Comparison of ENCODE assay signal across 15 cellular contexts in the genomic region with DNA sequence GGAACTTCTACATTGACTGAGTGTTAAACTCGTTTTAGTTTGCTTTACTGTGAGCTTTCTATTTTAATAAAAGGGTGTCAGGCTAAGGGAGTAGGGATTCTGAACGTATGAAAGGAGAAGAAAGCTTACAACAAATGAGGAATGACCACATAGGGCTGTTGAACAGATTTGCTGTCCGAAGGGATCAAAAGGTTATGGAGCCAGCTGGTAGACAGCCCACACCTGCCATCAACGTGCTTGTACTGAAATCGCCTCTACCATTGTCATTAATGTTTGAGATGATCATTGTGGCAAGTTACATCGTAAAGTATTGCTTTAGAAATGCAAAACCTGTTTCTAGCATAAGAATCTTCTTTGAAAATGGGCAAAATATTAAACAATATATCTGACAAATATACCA.
DNase-seq lines count a peak whose midpoint lies in the region; ATAC-seq and TF ChIP-seq lines count a peak whose summit lies in the region.
"Had no signal": no experiment of that assay in that cellular context is flagged by ENCODE, and none has a peak within 500 bp of the region (broad histone marks: within the 10 kb centered on the region; RNA-seq: fewer than 3 reads in every experiment).

No MANE protein-coding gene starts in this region.

- CTCF ChIA-PET in Caco-2 (lab: Charles Lee) (no interaction called here), Calu3 (lab: Charles Lee) (interaction anchor here (0.6 kb wide), 1 partner anchor 23 kb away, joined by 3 read pairs; no protein-coding TSS in a partner anchor)

- H3K27ac Mint-ChIP-seq in Caco-2 (ENCODE audit: unreplicated experiment) (peak overlapping the region; percentile 28), Calu3 (ENCODE audit: unreplicated experiment) (no peak overlapping the region)
- H3K27ac Mint-ChIP-seq in stimulated activated effector memory CD8-positive, alpha-beta T cell treated with anti-CD3 and anti-CD28 coated beads, Interleukin-12 subunit alpha, Interleukin-12 subunit beta, amount 100 ng/mL, for 72 hours: no peak overlapping the region
- H3K27ac Mint-ChIP-seq: CD4-positive, alpha-beta T cell; GM23338 had no signal

- H3K27ac ChIP-seq in WERI-Rb-1: no peak overlapping the region
- H3K27ac ChIP-seq in right cardiac atrium (ENCODE audit: low read length): no peak overlapping the region
- H3K27ac ChIP-seq: 22Rv1, A549, C4-2B had no signal

- ATAC-seq in mucosa of descending colon: no peak
- no peak for ATAC-seq in right cardiac atrium
- no peak for ATAC-seq in stimulated activated effector memory CD8-positive, alpha-beta T cell treated with anti-CD3 and anti-CD28 coated beads, Interleukin-12 subunit alpha, Interleukin-12 subunit beta, amount 100 ng/mL, for 72 hours
- ATAC-seq: A549, GM23338 had no signal

- POLR2A ChIA-PET in Caco-2 (lab: Charles Lee): no interaction called here

- H3K9me3 ChIP-seq in Caco-2 (no peaks in the 10 kb centered on the region), WERI-Rb-1 (ENCODE audit: severe bottlenecking) (no peaks in the 10 kb centered on the region), mucosa of descending colon (no peaks in the 10 kb centered on the region), right cardiac atrium (ENCODE audit: control insufficient read depth, low read length) (no peaks in the 10 kb centered on the region)
- H3K9me3 ChIP-seq: A549 had no signal

- H3K4me1 Mint-ChIP-seq in Caco-2 (ENCODE audit: low read depth, unreplicated experiment) (no peaks in the 10 kb centered on the region), Calu3 (ENCODE audit: low read depth, unreplicated experiment) (no peaks in the 10 kb centered on the region)
- H3K4me1 Mint-ChIP-seq in stimulated activated effector memory CD8-positive, alpha-beta T cell treated with anti-CD3 and anti-CD28 coated beads, Interleukin-12 subunit alpha, Interleukin-12 subunit beta, amount 100 ng/mL, for 72 hours: no peaks in the 10 kb centered on the region

- 86% methylated on average over 6 of the region's 6 CpGs for WGBS in right cardiac atrium

- no peaks in the 10 kb centered on the region for H3K27me3 Mint-ChIP-seq in Caco-2 (ENCODE audit: insufficient read depth, unreplicated experiment)
- no peaks in the 10 kb centered on the region for H3K27me3 Mint-ChIP-seq in Calu3 (ENCODE audit: unreplicated experiment)
- H3K27me3 Mint-ChIP-seq: CD4-positive, alpha-beta T cell had no signal

- no peak for DNase-seq in Caco-2
- DNase-seq in NCI-H69 (lab: John Stamatoyannopoulos, UW): peak; percentile 57
- DNase-seq in WERI-Rb-1: peak; percentile 23
- peak; percentile 22 for DNase-seq in myocyte (ENCODE audit: low read depth)
- no peak for DNase-seq in mucosa of descending colon
- no peak for DNase-seq in Calu3
- DNase-seq in right cardiac atrium: no peak
- DNase-seq in stimulated activated effector memory CD8-positive, alpha-beta T cell treated with anti-CD3 and anti-CD28 coated beads, Interleukin-12 subunit alpha, Interleukin-12 subunit beta, amount 100 ng/mL, for 72 hours (ENCODE audit: low spot score in 2 of 2): no peak
- DNase-seq: AML-193; CD4-positive, alpha-beta T cell; HCEC 1CT had no signal

- no peaks in the 10 kb centered on the region for H3K27me3 ChIP-seq in Caco-2 (replicated peaks; ENCODE audit: control insufficient read depth, insufficient read depth, low read length)
- no peaks in the 10 kb centered on the region for H3K27me3 ChIP-seq in WERI-Rb-1 (ENCODE audit: insufficient read depth, low read depth, severe bottlenecking)
- no peaks in the 10 kb centered on the region for H3K27me3 ChIP-seq in right cardiac atrium (ENCODE audit: control insufficient read depth, insufficient read depth)

- H3K36me3 Mint-ChIP-seq in Caco-2 (ENCODE audit: insufficient read depth, unreplicated experiment) (no peaks in the 10 kb centered on the region), Calu3 (ENCODE audit: insufficient read depth, unreplicated experiment) (no peaks in the 10 kb centered on the region)
- peaks cover 34% of the 10 kb centered on the region for H3K36me3 Mint-ChIP-seq in stimulated activated effector memory CD8-positive, alpha-beta T cell treated with anti-CD3 and anti-CD28 coated beads, Interleukin-12 subunit alpha, Interleukin-12 subunit beta, amount 100 ng/mL, for 72 hours

- H3K36me3 ChIP-seq in Caco-2 (ENCODE audit: control insufficient read depth, insufficient read depth, low read length) (no peaks in the 10 kb centered on the region), WERI-Rb-1 (peaks cover 6% of the 10 kb centered on the region), mucosa of descending colon (ENCODE audit: low read depth) (no peaks in the 10 kb centered on the region)

- BruUV-seq in Caco-2 (replicated peaks; lab: Mats Ljungman, UMichigan) (no TSS peak), Calu3 (replicated peaks; lab: Mats Ljungman, UMichigan) (no TSS peak)

- no peak overlapping the region for H3K4me3 ChIP-seq in Caco-2 (ENCODE audit: low read depth, low read length)
- H3K4me3 ChIP-seq in WERI-Rb-1 (ENCODE audit: low read depth, low read length): no peak overlapping the region
- no peak overlapping the region for H3K4me3 ChIP-seq in mucosa of descending colon
- no peak overlapping the region for H3K4me3 ChIP-seq in right cardiac atrium (ENCODE audit: low read length)
- H3K4me3 ChIP-seq: A549, GM23338 had no signal

- no peak overlapping the region for H3K4me3 Mint-ChIP-seq in Caco-2 (ENCODE audit: unreplicated experiment)
- H3K4me3 Mint-ChIP-seq in Calu3 (ENCODE audit: low read depth, unreplicated experiment): no peak overlapping the region
- no peak overlapping the region for H3K4me3 Mint-ChIP-seq in stimulated activated effector memory CD8-positive, alpha-beta T cell treated with anti-CD3 and anti-CD28 coated beads, Interleukin-12 subunit alpha, Interleukin-12 subunit beta, amount 100 ng/mL, for 72 hours
- H3K4me3 Mint-ChIP-seq: CD4-positive, alpha-beta T cell; GM23338 had no signal

- intact Hi-C loops in Caco-2 (cut with micrococcal nuclease; ENCODE audit: unreplicated experiment): no loop called here
- intact Hi-C loops in mucosa of descending colon (cut with DNase I, micrococcal nuclease): no loop called here
- intact Hi-C loops in Calu3 (cut with micrococcal nuclease; ENCODE audit: unreplicated experiment): no loop called here
- intact Hi-C loops in right cardiac atrium (cut with DNase I): no loop called here

- no peaks in the 10 kb centered on the region for H3K4me1 ChIP-seq in Caco-2
- no peaks in the 10 kb centered on the region for H3K4me1 ChIP-seq in mucosa of descending colon (ENCODE audit: low read depth)
- H3K4me1 ChIP-seq in right cardiac atrium (ENCODE audit: control insufficient read depth, insufficient read depth, low read length): no peaks in the 10 kb centered on the region
- H3K4me1 ChIP-seq: A549 had no signal

- TF ChIP-seq CTCF in Caco-2 (IDR thresholded peaks at IDR 0.05; ENCODE audit: insufficient read depth in 1 of 2, low read depth in 1 of 2, low read length in 1 of 2, severe bottlenecking in 1 of 2, unreplicated experiment in 1 of 2) (no peak), WERI-Rb-1 (IDR thresholded peaks at IDR 0.05; ENCODE audit: low read depth, low read length) (no peak), mucosa of descending colon (IDR thresholded peaks at IDR 0.05) (no peak), Calu3 (IDR thresholded peaks at IDR 0.05; ENCODE audit: unreplicated experiment) (no peak)

- H3K9me3 Mint-ChIP-seq in Caco-2 (ENCODE audit: unreplicated experiment) (no peaks in the 10 kb centered on the region), Calu3 (ENCODE audit: low read depth, unreplicated experiment) (no peaks in the 10 kb centered on the region)
- no peaks in the 10 kb centered on the region for H3K9me3 Mint-ChIP-seq in stimulated activated effector memory CD8-positive, alpha-beta T cell treated with anti-CD3 and anti-CD28 coated beads, Interleukin-12 subunit alpha, Interleukin-12 subunit beta, amount 100 ng/mL, for 72 hours
- H3K9me3 Mint-ChIP-seq: CD4-positive, alpha-beta T cell; GM23338 had no signal

Comparison
In these comparisons a context has a peak if more than half of its experiments do, and no peak if none do; other contexts are left out.
1. DNase-seq: peak in NCI-H69 (single experiment), WERI-Rb-1 (single experiment) and myocyte (single experiment); none in Caco-2 (0 of 2), mucosa of descending colon (0 of 3), Calu3 (single experiment), right cardiac atrium (0 of 3) and stimulated activated effector memory CD8-positive, alpha-beta T cell treated with anti-CD3 and anti-CD28 coated beads, Interleukin-12 subunit alpha, Interleukin-12 subunit beta, amount 100 ng/mL, for 72 hours (0 of 2).